9 cellular contexts compared by ENCODE assay signal in genomic region chr2:152174574-152174973, GRCh38. TPM values are rescaled to one million over a fixed set of nuclear protein-coding genes. Genes with fewer than 3 reads are reported as not detected.
A peak's percentile ranks its signal among the peaks of the same experiment; 100 is the strongest.
DNase-seq lines count a peak whose midpoint lies in the region; ATAC-seq and TF ChIP-seq lines count a peak whose summit lies in the region.
"Had no signal": no experiment of that assay in that cellular context is flagged by ENCODE, and none has a peak within 500 bp of the region (broad histone marks: within the 10 kb centered on the region; RNA-seq: fewer than 3 reads in every experiment).

No MANE protein-coding gene starts in this region.

- no peaks in the 10 kb centered on the region for H3K27me3 ChIP-seq in cardiac muscle cell
- H3K27me3 ChIP-seq in brain microvascular endothelial cell (replicated peaks) = no peaks in the 10 kb centered on the region
- no peaks in the 10 kb centered on the region for H3K27me3 ChIP-seq in uterus
- H3K27me3 ChIP-seq: foreskin keratinocyte had no signal

- H3K4me3 ChIP-seq in cardiac muscle cell = peak overlapping the region; percentile 74
- peak overlapping the region; percentile 97 for H3K4me3 ChIP-seq in brain microvascular endothelial cell (ENCODE audit: low read depth, low read length)
- peak overlapping the region; percentile 75 for H3K4me3 ChIP-seq in mesodermal cell (ENCODE audit: extremely low read depth, insufficient read depth, low read length, poor library complexity, severe bottlenecking)
- peak overlapping the region; percentile 73 to 80 for H3K4me3 ChIP-seq in uterus

- no peak for TF ChIP-seq CTCF in cardiac muscle cell (IDR thresholded peaks at IDR 0.05; ENCODE audit: low read depth, low read length)
- no peak for TF ChIP-seq CTCF in brain microvascular endothelial cell (IDR thresholded peaks at IDR 0.05; ENCODE audit: low read depth, low read length, missing control alignments)
- TF ChIP-seq CTCF in uterus (IDR thresholded peaks at IDR 0.05) = no peak

- intact Hi-C loops in left ventricle myocardium superior (cut with micrococcal nuclease) = no loop called here
- intact Hi-C loops in uterus (cut with DNase I; ENCODE audit: low total_unique reads) = loop anchor here (10.0 kb wide), 1 partner anchor 540 kb away; the partner anchor contains the start of genes ARL6IP6 and PRPF40A

- no peaks in the 10 kb centered on the region for H3K9me3 ChIP-seq in cardiac muscle cell (ENCODE audit: low read depth)
- no peaks in the 10 kb centered on the region for H3K9me3 ChIP-seq in mesodermal cell (ENCODE audit: control insufficient read depth, low read length)
- no peaks in the 10 kb centered on the region for H3K9me3 ChIP-seq in uterus

- in situ Hi-C loops in brain microvascular endothelial cell (cut with HindIII; ENCODE audit: low pct_ligation_motif_present, low sequenced_read_pairs) = loop anchor here (25.0 kb wide), 1 partner anchor 137 kb away; no protein-coding TSS in a partner anchor

- no peak for ATAC-seq in left ventricle myocardium superior
- no peak for ATAC-seq in HG03175 (IDR thresholded peaks at IDR 0.05; ENCODE audit: unreplicated experiment)
- no peak for ATAC-seq in HG03342 (IDR thresholded peaks at IDR 0.05; ENCODE audit: unreplicated experiment)

- DNase-seq in cardiac muscle cell (ENCODE audit: low read depth in 1 of 2, low spot score in 1 of 2) = no peak
- DNase-seq in left ventricle myocardium superior = no peak
- no peak for DNase-seq in brain microvascular endothelial cell
- DNase-seq in uterus = no peak
- DNase-seq in epidermal melanocyte (ENCODE audit: insufficient read length, low spot score) = no peak

- H3K36me3 ChIP-seq in cardiac muscle cell (no peaks in the 10 kb centered on the region), brain microvascular endothelial cell (replicated peaks) (no peaks in the 10 kb centered on the region), mesodermal cell (ENCODE audit: control insufficient read depth, insufficient read depth, low read length) (no peaks in the 10 kb centered on the region), uterus (no peaks in the 10 kb centered on the region)

- peaks cover 4% of the 10 kb centered on the region for H3K4me1 ChIP-seq in cardiac muscle cell (ENCODE audit: low read depth)
- H3K4me1 ChIP-seq in mesodermal cell (ENCODE audit: control insufficient read depth, insufficient read depth, low read length, poor library complexity, severe bottlenecking) = no peaks in the 10 kb centered on the region
- no peaks in the 10 kb centered on the region for H3K4me1 ChIP-seq in uterus

- H3K27ac ChIP-seq in cardiac muscle cell = peak overlapping the region; percentile 98
- H3K27ac ChIP-seq in brain microvascular endothelial cell = peak overlapping the region; percentile 94
- no peak overlapping the region for H3K27ac ChIP-seq in mesodermal cell (ENCODE audit: low read depth, low read length, severe bottlenecking)
- H3K27ac ChIP-seq in uterus = peak overlapping the region; percentile 94 to 96

- no peak for TF ChIP-seq POLR2A in uterus (IDR thresholded peaks at IDR 0.05)

- no CpG with 5 or more reads among the region's 7 CpGs for WGBS in mesodermal cell (ENCODE audit: insufficient coverage in 2 of 2), 2 experiments

RNA-seq across cellular contexts. Expression of gene STAM2, which starts 1.0 kb away (rescaled TPM):
- 11.6 and 21.0 TPM in 2 replicates for total RNA-seq in cardiac muscle cell
- polyA plus RNA-seq in cardiac muscle cell = 4.5 and 8.3 TPM in 2 replicates
- total RNA-seq in left ventricle myocardium superior = 24.1 TPM
- polyA plus RNA-seq in mesodermal cell (2013, experiment 1 of 2) = 20.4 TPM
- polyA plus RNA-seq in mesodermal cell (2013, experiment 2 of 2) = 20.7 TPM
- 10 to 100 TPM; 30.0 to 83.0 (median 55.4) TPM for total RNA-seq in uterus
